Comparison of ENCODE assay signal across 1 cellular context in the genomic region with DNA sequence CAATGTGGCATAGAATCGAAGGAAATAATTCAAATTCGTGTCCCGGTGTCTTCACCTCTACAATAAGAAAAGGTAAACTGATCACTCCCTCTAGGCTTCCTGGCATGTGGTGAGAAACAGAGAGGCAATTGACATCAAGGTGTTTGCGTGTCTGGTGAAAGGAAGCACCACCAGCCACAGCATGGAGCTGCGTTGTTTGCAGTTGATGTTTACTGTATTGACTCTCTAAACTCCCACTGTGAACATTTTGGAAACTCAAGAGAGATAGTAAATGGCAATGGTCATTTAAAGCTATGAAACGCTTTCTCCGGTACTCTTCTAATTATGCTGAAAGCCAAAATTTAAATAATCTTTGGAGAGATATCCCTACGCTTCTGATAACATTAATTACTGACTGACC.
TF ChIP-seq lines count a peak whose summit lies in the region.

No MANE protein-coding gene starts in this region.

TF ChIP-seq in HepG2, 621 proteins besides CTCF, POLR2A, EP300 and RAD21 (continued from another document):
- TF ChIP-seq, protein P1, sequence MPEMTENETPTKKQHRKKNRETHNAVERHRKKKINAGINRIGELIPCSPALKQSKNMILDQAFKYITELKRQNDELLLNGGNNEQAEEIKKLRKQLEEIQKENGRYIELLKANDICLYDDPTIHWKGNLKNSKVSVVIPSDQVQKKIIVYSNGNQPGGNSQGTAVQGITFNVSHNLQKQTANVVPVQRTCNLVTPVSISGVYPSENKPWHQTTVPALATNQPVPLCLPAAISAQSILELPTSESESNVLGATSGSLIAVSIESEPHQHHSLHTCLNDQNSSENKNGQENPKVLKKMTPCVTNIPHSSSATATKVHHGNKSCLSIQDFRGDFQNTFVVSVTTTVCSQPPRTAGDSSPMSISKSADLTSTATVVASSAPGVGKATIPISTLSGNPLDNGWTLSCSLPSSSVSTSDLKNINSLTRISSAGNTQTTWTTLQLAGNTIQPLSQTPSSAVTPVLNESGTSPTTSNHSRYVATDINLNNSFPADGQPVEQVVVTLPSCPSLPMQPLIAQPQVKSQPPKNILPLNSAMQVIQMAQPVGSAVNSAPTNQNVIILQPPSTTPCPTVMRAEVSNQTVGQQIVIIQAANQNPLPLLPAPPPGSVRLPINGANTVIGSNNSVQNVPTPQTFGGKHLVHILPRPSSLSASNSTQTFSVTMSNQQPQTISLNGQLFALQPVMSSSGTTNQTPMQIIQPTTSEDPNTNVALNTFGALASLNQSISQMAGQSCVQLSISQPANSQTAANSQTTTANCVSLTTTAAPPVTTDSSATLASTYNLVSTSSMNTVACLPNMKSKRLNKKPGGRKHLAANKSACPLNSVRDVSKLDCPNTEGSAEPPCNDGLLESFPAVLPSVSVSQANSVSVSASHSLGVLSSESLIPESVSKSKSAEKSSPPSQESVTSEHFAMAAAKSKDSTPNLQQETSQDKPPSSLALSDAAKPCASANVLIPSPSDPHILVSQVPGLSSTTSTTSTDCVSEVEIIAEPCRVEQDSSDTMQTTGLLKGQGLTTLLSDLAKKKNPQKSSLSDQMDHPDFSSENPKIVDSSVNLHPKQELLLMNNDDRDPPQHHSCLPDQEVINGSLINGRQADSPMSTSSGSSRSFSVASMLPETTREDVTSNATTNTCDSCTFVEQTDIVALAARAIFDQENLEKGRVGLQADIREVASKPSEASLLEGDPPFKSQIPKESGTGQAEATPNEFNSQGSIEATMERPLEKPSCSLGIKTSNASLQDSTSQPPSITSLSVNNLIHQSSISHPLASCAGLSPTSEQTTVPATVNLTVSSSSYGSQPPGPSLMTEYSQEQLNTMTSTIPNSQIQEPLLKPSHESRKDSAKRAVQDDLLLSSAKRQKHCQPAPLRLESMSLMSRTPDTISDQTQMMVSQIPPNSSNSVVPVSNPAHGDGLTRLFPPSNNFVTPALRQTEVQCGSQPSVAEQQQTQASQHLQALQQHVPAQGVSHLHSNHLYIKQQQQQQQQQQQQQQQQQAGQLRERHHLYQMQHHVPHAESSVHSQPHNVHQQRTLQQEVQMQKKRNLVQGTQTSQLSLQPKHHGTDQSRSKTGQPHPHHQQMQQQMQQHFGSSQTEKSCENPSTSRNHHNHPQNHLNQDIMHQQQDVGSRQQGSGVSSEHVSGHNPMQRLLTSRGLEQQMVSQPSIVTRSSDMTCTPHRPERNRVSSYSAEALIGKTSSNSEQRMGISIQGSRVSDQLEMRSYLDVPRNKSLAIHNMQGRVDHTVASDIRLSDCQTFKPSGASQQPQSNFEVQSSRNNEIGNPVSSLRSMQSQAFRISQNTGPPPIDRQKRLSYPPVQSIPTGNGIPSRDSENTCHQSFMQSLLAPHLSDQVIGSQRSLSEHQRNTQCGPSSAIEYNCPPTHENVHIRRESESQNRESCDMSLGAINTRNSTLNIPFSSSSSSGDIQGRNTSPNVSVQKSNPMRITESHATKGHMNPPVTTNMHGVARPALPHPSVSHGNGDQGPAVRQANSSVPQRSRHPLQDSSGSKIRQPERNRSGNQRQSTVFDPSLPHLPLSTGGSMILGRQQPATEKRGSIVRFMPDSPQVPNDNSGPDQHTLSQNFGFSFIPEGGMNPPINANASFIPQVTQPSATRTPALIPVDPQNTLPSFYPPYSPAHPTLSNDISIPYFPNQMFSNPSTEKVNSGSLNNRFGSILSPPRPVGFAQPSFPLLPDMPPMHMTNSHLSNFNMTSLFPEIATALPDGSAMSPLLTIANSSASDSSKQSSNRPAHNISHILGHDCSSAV (CRISPR knock-in tag; IDR thresholded peaks at IDR 0.05; ENCODE audit: borderline replicate concordance) = no peak
- TF ChIP-seq, protein P2, sequence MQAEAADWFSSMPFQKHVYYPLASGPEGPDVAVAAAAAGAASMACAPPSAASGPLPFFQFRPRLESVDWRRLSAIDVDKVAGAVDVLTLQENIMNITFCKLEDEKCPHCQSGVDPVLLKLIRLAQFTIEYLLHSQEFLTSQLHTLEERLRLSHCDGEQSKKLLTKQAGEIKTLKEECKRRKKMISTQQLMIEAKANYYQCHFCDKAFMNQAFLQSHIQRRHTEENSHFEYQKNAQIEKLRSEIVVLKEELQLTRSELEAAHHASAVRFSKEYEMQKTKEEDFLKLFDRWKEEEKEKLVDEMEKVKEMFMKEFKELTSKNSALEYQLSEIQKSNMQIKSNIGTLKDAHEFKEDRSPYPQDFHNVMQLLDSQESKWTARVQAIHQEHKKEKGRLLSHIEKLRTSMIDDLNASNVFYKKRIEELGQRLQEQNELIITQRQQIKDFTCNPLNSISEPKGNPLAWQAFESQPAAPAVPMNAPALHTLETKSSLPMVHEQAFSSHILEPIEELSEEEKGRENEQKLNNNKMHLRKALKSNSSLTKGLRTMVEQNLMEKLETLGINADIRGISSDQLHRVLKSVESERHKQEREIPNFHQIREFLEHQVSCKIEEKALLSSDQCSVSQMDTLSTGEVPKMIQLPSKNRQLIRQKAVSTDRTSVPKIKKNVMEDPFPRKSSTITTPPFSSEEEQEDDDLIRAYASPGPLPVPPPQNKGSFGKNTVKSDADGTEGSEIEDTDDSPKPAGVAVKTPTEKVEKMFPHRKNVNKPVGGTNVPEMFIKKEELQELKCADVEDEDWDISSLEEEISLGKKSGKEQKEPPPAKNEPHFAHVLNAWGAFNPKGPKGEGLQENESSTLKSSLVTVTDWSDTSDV (CRISPR knock-in tag; IDR thresholded peaks at IDR 0.05) = no peak
- TF ChIP-seq ZSCAN29 (CRISPR knock-in tag; conservative IDR thresholded peaks at IDR 0.05) (no peak), ZNF670 (CRISPR knock-in tag; IDR thresholded peaks at IDR 0.05; ENCODE audit: borderline replicate concordance) (no peak), FOXM1 (CRISPR knock-in tag; IDR thresholded peaks at IDR 0.05) (no peak)
